9 cellular contexts compared by ENCODE assay signal in genomic region chr12:6552140-6552551, GRCh38. TPM values are rescaled to one million over a fixed set of nuclear protein-coding genes. Genes with fewer than 3 reads are reported as not detected.
DNase-seq lines count a peak whose midpoint lies in the region; ATAC-seq, FAIRE-seq and TF ChIP-seq lines count a peak whose summit lies in the region.
"Had no signal": no experiment of that assay in that cellular context is flagged by ENCODE, and none has a peak within 500 bp of the region (broad histone marks: within the 10 kb centered on the region; RNA-seq: fewer than 3 reads in every experiment).

No MANE protein-coding gene starts in this region.

- peaks cover 18 to 46% (median 32%) of the 10 kb centered on the region in 3 experiments; a peak in 6 of 7 replicates for H3K36me3 Mint-ChIP-seq in H9 (ENCODE audit: insufficient read depth in 1 of 3, low read depth in 3 of 3)
- H3K36me3 Mint-ChIP-seq in astrocyte (ENCODE audit: low read depth, unreplicated experiment), result peaks cover 16% of the 10 kb centered on the region

- no CpG with 5 or more reads among the region's 4 CpGs for WGBS in H9 (ENCODE audit: extremely low coverage, insufficient read length, low lambda C conversion rate)
- WGBS in suprapubic skin, result 19% methylated on average over 4 of the region's 4 CpGs

- no peak overlapping the region for H4K91ac ChIP-seq in H9 (ENCODE audit: insufficient read length, low read depth, low read length)

- H3K4me1 Mint-ChIP-seq in H9 (peaks cover 27 to 40% of the 10 kb centered on the region in 2 experiments), astrocyte (ENCODE audit: low read depth, unreplicated experiment) (peaks cover 51% of the 10 kb centered on the region)

- H3K56ac ChIP-seq in H9 (ENCODE audit: insufficient read length, low read depth, low read length), result no peak overlapping the region

- no peak overlapping the region for H2BK15ac ChIP-seq in H9 (ENCODE audit: low read depth, low read length)

- H3K27me3 Mint-ChIP-seq in H9 (ENCODE audit: low read depth), result no peaks in the 10 kb centered on the region
- H3K27me3 Mint-ChIP-seq in astrocyte (ENCODE audit: low read depth, unreplicated experiment), result no peaks in the 10 kb centered on the region

- H3K27me3 ChIP-seq in H9 (ENCODE audit: insufficient read depth, low read length) (no peaks in the 10 kb centered on the region), astrocyte (ENCODE audit: insufficient read depth, low read length) (no peaks in the 10 kb centered on the region), iPS-15b (ENCODE audit: control insufficient read depth, insufficient read depth, low read length) (no peaks in the 10 kb centered on the region), suprapubic skin (no peaks in the 10 kb centered on the region)

- no peak overlapping the region for H4K8ac ChIP-seq in H9 (replicated peaks; ENCODE audit: insufficient read length, low read depth, low read length)

- H3K4me3 ChIP-seq in astrocyte (ENCODE audit: insufficient read depth, low read depth, low read length) (peak overlapping the region; percentile 2), iPS-15b (ENCODE audit: low read depth, low read length) (no peak overlapping the region), suprapubic skin (no peak overlapping the region)

- H3K27ac ChIP-seq in H9 (ENCODE audit: insufficient read length, low read depth, low read length) (no peak overlapping the region), astrocyte (ENCODE audit: low read depth, low read length) (peak overlapping the region; percentile 82), suprapubic skin (peak overlapping the region; percentile 78)

- H3K18ac ChIP-seq in H9 (ENCODE audit: insufficient read length, low read depth, low read length), result no peak overlapping the region

- no peak overlapping the region for H4K5ac ChIP-seq in H9 (ENCODE audit: insufficient read length, low read depth, low read length)

- no peak overlapping the region for H2AK5ac ChIP-seq in H9 (ENCODE audit: insufficient read length, low read length)

- no peak for TF ChIP-seq CTCF in H9 (conservative IDR thresholded peaks at IDR 0.05)
- TF ChIP-seq CTCF in astrocyte (IDR thresholded peaks at IDR 0.05; ENCODE audit: insufficient read depth, low read depth, low read length), result no peak
- no peak for TF ChIP-seq CTCF in suprapubic skin (IDR thresholded peaks at IDR 0.05)

- no peak overlapping the region for H3K4me2 ChIP-seq in H9 (ENCODE audit: insufficient read depth, insufficient read length, low read length)
- peak overlapping the region; percentile 98 for H3K4me2 ChIP-seq in astrocyte (ENCODE audit: low read length)

- H3K4me1 ChIP-seq in H9 (ENCODE audit: insufficient read depth, low read length) (peaks cover 2% of the 10 kb centered on the region; the same call in 1 of the 2 replicates), astrocyte (ENCODE audit: insufficient read depth, low read length) (peaks cover 76% of the 10 kb centered on the region), iPS-15b (ENCODE audit: control insufficient read depth, insufficient read depth, low read length) (peaks cover 11% of the 10 kb centered on the region), suprapubic skin (peaks cover 70% of the 10 kb centered on the region)

- H3K9me3 Mint-ChIP-seq in H9 (no peaks in the 10 kb centered on the region; a peak in 1 of 5 replicates), astrocyte (ENCODE audit: unreplicated experiment) (no peaks in the 10 kb centered on the region)

- H2BK20ac ChIP-seq in H9 (ENCODE audit: low read depth, low read length, poor library complexity, severe bottlenecking), result no peak overlapping the region

- no peaks in the 10 kb centered on the region for H3K9me3 ChIP-seq in H9 (ENCODE audit: control insufficient read depth, low read depth, low read length)
- H3K9me3 ChIP-seq in astrocyte (ENCODE audit: insufficient read depth, low read depth, low read length), result no peaks in the 10 kb centered on the region
- H3K9me3 ChIP-seq in iPS-15b (ENCODE audit: control insufficient read depth, insufficient read depth, low read length), result no peaks in the 10 kb centered on the region
- H3K9me3 ChIP-seq in suprapubic skin, result no peaks in the 10 kb centered on the region

- no peak overlapping the region for H3T11ph ChIP-seq in H9 (ENCODE audit: low read length)

- no peak overlapping the region for H3K4ac ChIP-seq in H9 (ENCODE audit: low read depth, low read length)

- H4K20me1 ChIP-seq in H9 (ENCODE audit: control insufficient read depth, insufficient read depth, insufficient read length) (no peaks in the 10 kb centered on the region), astrocyte (ENCODE audit: insufficient read depth, low read length) (peaks cover 38% of the 10 kb centered on the region)

- ATAC-seq in stimulated activated naive CD8-positive, alpha-beta T cell treated with anti-CD3 and anti-CD28 coated beads, Interleukin-15, Interleukin-2, amounts not matched to agents 100 U/mL and 50 U/mL, for 24 hours, result no peak
- ATAC-seq: Panc1 had no signal

- peak overlapping the region in 1 of 3 experiments; percentile 9; a peak in 1 of 7 replicates for H3K27ac Mint-ChIP-seq in H9
- peak overlapping the region; percentile 98 for H3K27ac Mint-ChIP-seq in astrocyte (ENCODE audit: unreplicated experiment)

- TF ChIP-seq EP300 in suprapubic skin (IDR thresholded peaks at IDR 0.05), result no peak

- H3K23me2 ChIP-seq in H9 (ENCODE audit: insufficient read length, low read depth, low read length, poor library complexity, severe bottlenecking), result peaks cover 11% of the 10 kb centered on the region

- H2BK120ac ChIP-seq in H9 (ENCODE audit: low read depth, low read length, poor library complexity, severe bottlenecking), result no peak overlapping the region

- TF ChIP-seq POLR2A in suprapubic skin (IDR thresholded peaks at IDR 0.05), result no peak

- no peak overlapping the region for H2BK5ac ChIP-seq in H9 (ENCODE audit: insufficient read length, low read length)

- no peak for FAIRE-seq in astrocyte (lab: Jason Lieb, UNC)

- H3K36me3 ChIP-seq in astrocyte (ENCODE audit: insufficient read depth, low read length) (peaks cover 8% of the 10 kb centered on the region), iPS-15b (ENCODE audit: control insufficient read depth, insufficient read depth, low read length) (peaks cover 29% of the 10 kb centered on the region), suprapubic skin (peaks cover 17% of the 10 kb centered on the region)

- peaks cover 3% of the 10 kb centered on the region for H3K79me1 ChIP-seq in H9 (ENCODE audit: insufficient read depth, low read depth, low read length, poor library complexity, severe bottlenecking)

- H3K23ac ChIP-seq in H9 (ENCODE audit: insufficient read length, low read depth, low read length), result no peak overlapping the region

- H2BK12ac ChIP-seq in H9 (ENCODE audit: insufficient read length, low read depth, low read length), result no peak overlapping the region

- H2AFZ ChIP-seq in H9 (ENCODE audit: low read length) (no peak overlapping the region), astrocyte (ENCODE audit: low read depth, low read length) (no peak overlapping the region)

- peak; percentile 25 for DNase-seq in H9
- no peak for DNase-seq in astrocyte (ENCODE audit: low read depth)
- DNase-seq in suprapubic skin (ENCODE audit: low spot score in 2 of 2), result no peak
- DNase-seq in SHP77 (lab: John Stamatoyannopoulos, UW), result no peak
- DNase-seq in activated gamma-delta T cell (lab: John Stamatoyannopoulos, UW), result no peak
- DNase-seq in stimulated activated naive CD8-positive, alpha-beta T cell treated with anti-CD3 and anti-CD28 coated beads, Interleukin-15, Interleukin-2, amounts not matched to agents 100 U/mL and 50 U/mL, for 24 hours, result no peak
- DNase-seq in stimulated activated CD4-positive, alpha-beta T cell treated with anti-CD3 and anti-CD28 coated beads, Interleukin-2, amount 100 ng/mL, for 24 hours, result no peak

- peaks cover 10% of the 10 kb centered on the region; the same call in 1 of the 2 replicates for H3K79me2 ChIP-seq in H9 (ENCODE audit: insufficient read depth, low read length)
- H3K79me2 ChIP-seq in astrocyte (ENCODE audit: insufficient read depth, low read length), result peaks cover 69% of the 10 kb centered on the region

- H3K4me3 Mint-ChIP-seq in H9 (no peak overlapping the region; a peak in 1 of 5 replicates), astrocyte (ENCODE audit: unreplicated experiment) (peak overlapping the region; percentile 80)

- H3K14ac ChIP-seq in H9 (ENCODE audit: insufficient read depth, low read length), result no peak overlapping the region

- H3K9ac ChIP-seq in H9 (ENCODE audit: extremely low read depth, insufficient read length, low read length) (no peak overlapping the region), astrocyte (ENCODE audit: low read length) (peak overlapping the region; percentile 75), iPS-15b (ENCODE audit: low read depth, low read length) (peak overlapping the region; percentile 12)

RNA-seq across cellular contexts. Expression of gene IFFO1, which starts 3.7 kb away (rescaled TPM):
- 16.3 and 17.9 TPM in 2 replicates for total RNA-seq in H9 (2021)
- total RNA-seq in astrocyte, result 18.8 and 20.8 TPM in 2 replicates
- 1 to 10 TPM; 1.9 to 5.8 (median 4.3) TPM for total RNA-seq in suprapubic skin

RNA-seq across cellular contexts. Expression of gene NOP2, which starts 15.9 kb away (rescaled TPM):
- total RNA-seq in H9 (2021), result 136 and 137 TPM in 2 replicates
- total RNA-seq in astrocyte, result 53.1 and 66.8 TPM in 2 replicates
- 10 to 100 TPM; 34.6 to 62.2 (median 42.3) TPM for total RNA-seq in suprapubic skin

RNA-seq across cellular contexts. Expression of gene GAPDH, which starts 17.8 kb away (rescaled TPM):
- total RNA-seq in H9 (2021) (4,581 and 4,651 TPM in 2 replicates), astrocyte (5,151 and 5,167 TPM in 2 replicates), suprapubic skin (1,000 to 10,000 TPM; 1,442 to 2,828 (median 1,967) TPM)

RNA-seq across cellular contexts. Expression of gene CHD4, which starts 55.0 kb away (rescaled TPM):
- total RNA-seq in H9 (2021) (334 and 346 TPM in 2 replicates), astrocyte (319 and 329 TPM in 2 replicates), suprapubic skin (100 to 1,000 TPM; 191 to 258 (median 206) TPM)

RNA-seq across cellular contexts. Expression of gene NCAPD2, which starts 58.2 kb away (rescaled TPM):
- total RNA-seq in H9 (2021), result 105 and 114 TPM in 2 replicates
- total RNA-seq in astrocyte, result 18.6 and 21.1 TPM in 2 replicates
- total RNA-seq in suprapubic skin, result 10 to 100 TPM; 22.6 to 43.2 (median 31.0) TPM
